ENCODE assay signal across 8 cellular contexts in genomic region chr19:4589579-4590410, GRCh38. TPM values are rescaled to one million over a fixed set of nuclear protein-coding genes. Genes with fewer than 3 reads are reported as not detected.
DNase-seq lines count a peak whose midpoint lies in the region; ATAC-seq and TF ChIP-seq lines count a peak whose summit lies in the region.

No MANE protein-coding gene starts in this region.

- H3K4me1 Mint-ChIP-seq in naive thymus-derived CD4-positive, alpha-beta T cell: peaks cover 0 to 10% (median 0%) of the 10 kb centered on the region in 7 donors
- H3K4me1 Mint-ChIP-seq in CD4-positive, alpha-beta T cell (ENCODE audit: low read depth): peaks cover 5% of the 10 kb centered on the region

- peak; percentile 77 for TF ChIP-seq CTCF in GM06990 (IDR thresholded peaks at IDR 0.05; ENCODE audit: insufficient read depth, low read length, poor library complexity, severe bottlenecking)
- TF ChIP-seq CTCF in Loucy (conservative IDR thresholded peaks at IDR 0.05; ENCODE audit: low read length): peak; percentile 64
- peak; percentile 73 for TF ChIP-seq CTCF in brain microvascular endothelial cell (IDR thresholded peaks at IDR 0.05; ENCODE audit: low read depth, low read length, missing control alignments)
- no peak for TF ChIP-seq CTCF in CD4-positive, alpha-beta T cell (IDR thresholded peaks at IDR 0.05)

- H3K36me3 ChIP-seq in GM06990 (ENCODE audit: control insufficient read depth, insufficient read depth, low read length): no peaks in the 10 kb centered on the region
- no peaks in the 10 kb centered on the region for H3K36me3 ChIP-seq in Loucy (ENCODE audit: insufficient read depth, low read length)
- H3K36me3 ChIP-seq in brain microvascular endothelial cell (replicated peaks): no peaks in the 10 kb centered on the region
- H3K36me3 ChIP-seq in naive thymus-derived CD4-positive, alpha-beta T cell (ENCODE audit: control insufficient read depth in 2 of 3, insufficient read depth in 3 of 3, low read length in 3 of 3): no peaks in the 10 kb centered on the region

- in situ Hi-C loops in brain microvascular endothelial cell (cut with HindIII; ENCODE audit: low pct_ligation_motif_present, low sequenced_read_pairs): no loop called here

- no peak overlapping the region for H3K4me2 ChIP-seq in Loucy (ENCODE audit: low read depth, low read length, poor library complexity, severe bottlenecking)

- H3K9ac ChIP-seq in Loucy (ENCODE audit: low read depth, low read length, poor library complexity, severe bottlenecking): no peak overlapping the region

- ATAC-seq in naive thymus-derived CD4-positive, alpha-beta T cell: peak; percentile 61
- no peak for ATAC-seq in CD4-positive, alpha-beta T cell (ENCODE audit: poor library complexity)
- no peak for ATAC-seq in GM21717 (IDR thresholded peaks at IDR 0.05; ENCODE audit: unreplicated experiment)

- peaks cover 45 to 58% (median 53%) of the 10 kb centered on the region in 5 donors for H3K27me3 Mint-ChIP-seq in naive thymus-derived CD4-positive, alpha-beta T cell
- H3K27me3 Mint-ChIP-seq in CD4-positive, alpha-beta T cell: peaks cover 71% of the 10 kb centered on the region

- no peak for DNase-seq in GM06990 (ENCODE audit: extremely low read depth, insufficient read length)
- DNase-seq in brain microvascular endothelial cell: no peak
- DNase-seq in naive thymus-derived CD4-positive, alpha-beta T cell: no peak
- DNase-seq in SW 1271 (lab: John Stamatoyannopoulos, UW): no peak
- DNase-seq in CD4-positive, alpha-beta T cell: no peak
- DNase-seq in NCI-H1694 (lab: John Stamatoyannopoulos, UW): no peak

- no peaks in the 10 kb centered on the region for H3F3A ChIP-seq in Loucy (ENCODE audit: low read depth)

- H3K36me3 Mint-ChIP-seq in naive thymus-derived CD4-positive, alpha-beta T cell: no peaks in the 10 kb centered on the region
- H3K36me3 Mint-ChIP-seq in CD4-positive, alpha-beta T cell (ENCODE audit: low read depth): no peaks in the 10 kb centered on the region

- no peak overlapping the region for H3K27ac Mint-ChIP-seq in naive thymus-derived CD4-positive, alpha-beta T cell
- H3K27ac Mint-ChIP-seq in CD4-positive, alpha-beta T cell: no peak overlapping the region

- no peaks in the 10 kb centered on the region for H3K9me3 Mint-ChIP-seq in naive thymus-derived CD4-positive, alpha-beta T cell
- H3K9me3 Mint-ChIP-seq in CD4-positive, alpha-beta T cell: no peaks in the 10 kb centered on the region

- H3K27me3 ChIP-seq in GM06990 (replicated peaks; ENCODE audit: control insufficient read depth, insufficient read depth, low read length): no peaks in the 10 kb centered on the region; the same call in 1 of the 2 replicates
- H3K27me3 ChIP-seq in Loucy (ENCODE audit: insufficient read depth, low read length, poor library complexity, severe bottlenecking): no peaks in the 10 kb centered on the region
- H3K27me3 ChIP-seq in brain microvascular endothelial cell (replicated peaks): peaks cover 10% of the 10 kb centered on the region
- peaks cover 5 to 9% of the 10 kb centered on the region in 2 donors for H3K27me3 ChIP-seq in naive thymus-derived CD4-positive, alpha-beta T cell (ENCODE audit: control insufficient read depth in 2 of 2, insufficient read depth in 2 of 2, low read length in 2 of 2)
- peaks cover 31% of the 10 kb centered on the region for H3K27me3 ChIP-seq in CD4-positive, alpha-beta T cell (ENCODE audit: control insufficient read depth, insufficient read depth, low read length)

- POLR2A ChIA-PET in naive thymus-derived CD4-positive, alpha-beta T cell (lab: Charles Lee): no interaction called here
- POLR2A ChIA-PET in CD4-positive, alpha-beta T cell (lab: Charles Lee): no interaction called here

- H3K4me3 ChIP-seq in GM06990 (replicated peaks; ENCODE audit: low read depth, low read length) (no peak overlapping the region), Loucy (ENCODE audit: low read length, poor library complexity, severe bottlenecking) (no peak overlapping the region), brain microvascular endothelial cell (ENCODE audit: low read depth, low read length) (no peak overlapping the region)
- H3K4me3 ChIP-seq in naive thymus-derived CD4-positive, alpha-beta T cell (ENCODE audit: low read length): no peak overlapping the region

- intact Hi-C loops in naive thymus-derived CD4-positive, alpha-beta T cell (cut with micrococcal nuclease): loop anchor here in 1 of 2 donors (1.0 kb wide), 1 partner anchor 47 kb away; no protein-coding TSS in a partner anchor
- intact Hi-C loops in CD4-positive, alpha-beta T cell (cut with DNase I, micrococcal nuclease): no loop called here

- peak overlapping the region; percentile 49 for H2AFZ ChIP-seq in Loucy (ENCODE audit: low read length)

- CTCF ChIA-PET in naive thymus-derived CD4-positive, alpha-beta T cell (lab: Charles Lee): interaction anchor here (0.8 to 1.2 kb wide), 2 partner anchors 47 to 48 kb away, joined by 5 read pairs; no protein-coding TSS in a partner anchor
- CTCF ChIA-PET in CD4-positive, alpha-beta T cell (lab: Charles Lee): no interaction called here

- H3K9me2 ChIP-seq in Loucy (replicated peaks; ENCODE audit: low read depth, low read length): no peaks in the 10 kb centered on the region

- H3K79me2 ChIP-seq in Loucy (ENCODE audit: insufficient read depth, low read length): no peaks in the 10 kb centered on the region

- H3K9me3 ChIP-seq in Loucy (ENCODE audit: insufficient read depth, low read depth, low read length): no peaks in the 10 kb centered on the region
- H3K9me3 ChIP-seq in naive thymus-derived CD4-positive, alpha-beta T cell (ENCODE audit: control insufficient read depth in 2 of 3, low read length in 3 of 3): no peaks in the 10 kb centered on the region
- H3K9me3 ChIP-seq in CD4-positive, alpha-beta T cell (ENCODE audit: control insufficient read depth, low read length): no peaks in the 10 kb centered on the region

- H3K4me1 ChIP-seq in Loucy (ENCODE audit: insufficient read depth, low read length, poor library complexity, severe bottlenecking): no peaks in the 10 kb centered on the region
- H3K4me1 ChIP-seq in naive thymus-derived CD4-positive, alpha-beta T cell (ENCODE audit: control insufficient read depth in 2 of 2, insufficient read depth in 2 of 2, low read length in 2 of 2): no peaks in the 10 kb centered on the region

- H3K27ac ChIP-seq in brain microvascular endothelial cell: no peak overlapping the region
- H3K27ac ChIP-seq in naive thymus-derived CD4-positive, alpha-beta T cell (ENCODE audit: low read depth, low read length): no peak overlapping the region
- H3K27ac ChIP-seq in CD4-positive, alpha-beta T cell (ENCODE audit: low read depth, low read length): no peak overlapping the region

- H3K4me3 Mint-ChIP-seq in naive thymus-derived CD4-positive, alpha-beta T cell: no peak overlapping the region
- H3K4me3 Mint-ChIP-seq in CD4-positive, alpha-beta T cell: no peak overlapping the region

- no peaks in the 10 kb centered on the region for H4K20me1 ChIP-seq in Loucy (ENCODE audit: insufficient read depth, low read length, poor library complexity, severe bottlenecking)

RNA-seq across cellular contexts. Expression of gene SEMA6B, which starts 30.3 kb away (rescaled TPM):
- 1 to 10 TPM in 3 of 5 experiments, under 1 TPM in 2; 0.22 to 2.4 (median 2.1) TPM for total RNA-seq in naive thymus-derived CD4-positive, alpha-beta T cell
- polyA plus RNA-seq in naive thymus-derived CD4-positive, alpha-beta T cell: not detected
- total RNA-seq in CD4-positive, alpha-beta T cell: under 1 TPM; 0.14 to 0.17 TPM

RNA-seq across cellular contexts. Expression of gene TNFAIP8L1, which starts 49.5 kb away (rescaled TPM):
- total RNA-seq in naive thymus-derived CD4-positive, alpha-beta T cell: 10 to 100 TPM; 11.2 to 22.4 (median 20.6) TPM
- polyA plus RNA-seq in naive thymus-derived CD4-positive, alpha-beta T cell: 10 to 100 TPM in 1 of 2 donors, 1 to 10 TPM in 1; 8.0 to 20.5 TPM
- 1 to 10 TPM; 4.4 to 5.1 TPM for total RNA-seq in CD4-positive, alpha-beta T cell

RNA-seq across cellular contexts. Expression of gene LRG1, which starts 50.0 kb away (rescaled TPM):
- total RNA-seq in naive thymus-derived CD4-positive, alpha-beta T cell: 1 to 10 TPM in 1 of 5 experiments, under 1 TPM in 2, not detected in 2; 0.34 to 1.6 (median 0.66) TPM
- under 1 TPM in 1 of 2 donors, not detected in 1; 0.06 TPM for polyA plus RNA-seq in naive thymus-derived CD4-positive, alpha-beta T cell
- total RNA-seq in CD4-positive, alpha-beta T cell: not detected

RNA-seq across cellular contexts. Expression of gene PLIN5, which starts 54.8 kb away (rescaled TPM):
- total RNA-seq in naive thymus-derived CD4-positive, alpha-beta T cell: 1 to 10 TPM in 3 of 5 experiments, under 1 TPM in 1, not detected in 1; 0.24 to 1.9 (median 1.8) TPM
- under 1 TPM; 0.34 to 0.55 TPM for polyA plus RNA-seq in naive thymus-derived CD4-positive, alpha-beta T cell
- under 1 TPM; 0.31 to 0.93 TPM for total RNA-seq in CD4-positive, alpha-beta T cell
